In the genomic region with DNA sequence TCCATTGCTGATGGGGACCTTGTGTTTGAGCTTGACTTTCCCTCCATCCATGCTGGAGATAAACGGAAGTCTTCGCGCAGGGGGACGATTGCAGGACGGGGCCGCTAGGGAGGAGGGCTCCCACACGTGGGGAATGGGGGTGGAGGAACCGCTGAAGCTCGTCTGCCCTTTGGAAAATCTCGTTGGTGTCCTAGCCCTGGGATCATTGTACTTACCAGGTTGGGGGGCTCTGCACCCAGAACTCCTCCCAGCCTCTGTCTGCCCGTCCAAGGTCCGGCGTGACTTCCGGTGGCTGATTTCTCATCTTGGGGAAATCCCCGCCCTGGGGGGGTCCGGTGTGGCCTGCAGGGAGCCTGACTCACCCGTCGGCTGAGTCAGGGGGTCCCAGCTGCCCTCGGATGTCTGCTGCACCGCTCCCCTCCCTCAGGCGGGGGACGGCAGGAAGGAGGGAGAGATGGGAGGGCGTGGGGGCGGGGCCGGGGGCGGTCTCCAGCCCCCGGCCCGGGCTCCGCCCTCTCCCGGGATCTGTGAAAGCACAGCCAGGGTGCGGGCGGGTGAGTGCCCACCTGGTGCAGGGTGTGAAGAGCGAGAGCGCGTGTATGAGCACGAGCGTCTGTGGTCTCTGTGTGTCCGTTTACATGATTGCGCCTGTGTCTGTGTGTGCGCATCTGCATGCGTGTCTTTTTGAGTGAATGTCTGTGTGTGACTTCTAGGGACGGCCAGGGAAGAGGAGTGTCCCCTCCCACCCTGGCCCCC, we compare ENCODE assay signal across 7 cellular contexts. TPM values are rescaled to one million over a fixed set of nuclear protein-coding genes. Genes with fewer than 3 reads are reported as not detected.
DNase-seq lines count a peak whose midpoint lies in the region; ATAC-seq, FAIRE-seq and TF ChIP-seq lines count a peak whose summit lies in the region.

No MANE protein-coding gene starts in this region.

- no peaks in the 10 kb centered on the region for H3K9me2 ChIP-seq in hepatocyte (replicated peaks; ENCODE audit: insufficient read depth)

- DNase-seq in GM18507 (ENCODE audit: extremely low spot score, insufficient read length, low read depth) (no peak), HPDE6-E6E7 (ENCODE audit: extremely low spot score) (peak; percentile 58), SW480 (ENCODE audit: low spot score) (peak; percentile 62), hepatocyte (ENCODE audit: low spot score) (peak; percentile 84)
- DNase-seq in activated naive CD8-positive, alpha-beta T cell treated with anti-CD3 and anti-CD28 coated beads, Interleukin-2, amount 50 U/mL, for 16 hours (ENCODE audit: low read depth, low spot score), result peak; percentile 41

- H3K9me3 ChIP-seq in hepatocyte (ENCODE audit: low read depth), result no peaks in the 10 kb centered on the region

- ATAC-seq in GM19395 (IDR thresholded peaks at IDR 0.05; ENCODE audit: unreplicated experiment), result no peak

- H3K79me2 ChIP-seq in hepatocyte, result no peaks in the 10 kb centered on the region

- peak overlapping the region; percentile 81 for H2AFZ ChIP-seq in hepatocyte

- peak; percentile 69 for FAIRE-seq in GM18507 (lab: Jason Lieb, UNC)

- peak overlapping the region; percentile 98 for H3K4me2 ChIP-seq in hepatocyte

- no peak overlapping the region for H3K27ac ChIP-seq in hepatocyte
- H3K27ac ChIP-seq in skin epidermis, result peak overlapping the region in 18 of 21 experiments; percentile 15 to 76 (median 50)

- no peak for TF ChIP-seq CTCF in hepatocyte (IDR thresholded peaks at IDR 0.05; ENCODE audit: poor library complexity)

- H3K4me3 ChIP-seq in hepatocyte (peak overlapping the region; percentile 42), skin epidermis (peak overlapping the region; percentile 25 to 59 (median 42))

- H3K27me3 ChIP-seq in hepatocyte, result peaks cover 25% of the 10 kb centered on the region

- H3K4me1 ChIP-seq in hepatocyte (ENCODE audit: insufficient read depth), result no peaks in the 10 kb centered on the region

- under 1% methylated on average over 36 of the region's 42 CpGs for WGBS in hepatocyte (ENCODE audit: low lambda C conversion rate, missing lambda C conversion rate)

- no peaks in the 10 kb centered on the region for H3K36me3 ChIP-seq in hepatocyte (replicated peaks; ENCODE audit: insufficient read depth, low read depth)

- H4K20me1 ChIP-seq in hepatocyte (ENCODE audit: insufficient read depth, poor library complexity, severe bottlenecking), result no peaks in the 10 kb centered on the region

RNA-seq across cellular contexts. Expression of a gene that starts 35.8 kb away (rescaled TPM):
- total RNA-seq in hepatocyte, result 1.0 and 1.3 TPM in 2 replicates
- polyA plus RNA-seq in hepatocyte, result 1.2 and 3.2 TPM in 2 replicates
